In the genomic region with DNA sequence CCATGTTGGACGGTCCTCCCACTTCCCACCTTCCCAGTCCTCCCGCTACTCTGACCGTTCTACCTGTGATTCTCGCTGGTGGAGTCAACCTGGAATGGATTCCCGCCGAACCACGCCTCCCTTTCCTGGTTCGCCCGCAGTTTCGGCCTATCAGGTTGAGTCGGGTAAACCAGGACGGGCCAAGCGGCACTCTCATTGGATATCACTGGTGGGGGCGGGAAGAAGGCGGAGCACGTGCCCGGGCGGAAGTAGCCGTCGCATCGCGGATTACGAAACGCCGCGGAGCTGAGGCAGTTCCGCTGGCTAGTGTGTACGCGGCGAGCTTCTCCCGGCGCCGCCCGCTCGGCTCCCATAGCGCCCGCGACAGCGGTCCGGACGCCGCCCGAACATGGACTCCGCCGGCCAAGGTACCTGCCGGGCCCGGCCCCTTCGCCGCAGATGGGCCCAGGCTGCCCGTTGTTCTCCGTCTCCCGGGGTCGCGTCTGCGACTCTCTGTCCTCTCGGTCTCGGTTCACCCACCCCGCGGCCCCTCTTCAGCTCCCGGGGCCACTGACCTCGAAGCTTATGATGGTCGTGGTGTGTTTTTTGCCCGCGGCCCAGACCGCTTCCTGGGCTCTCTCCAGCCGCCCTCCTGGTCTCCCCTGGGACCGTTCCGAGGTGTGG, we compare ENCODE assay signal across 1 cellular context.
TF ChIP-seq lines count a peak whose summit lies in the region.

A gene (plus strand): TSS at position 293 of the 663 bp plus-strand sequence. CDS start 96 bp downstream, at position 389.

TF ChIP-seq in K562, 482 proteins besides CTCF, POLR2A, EP300 and RAD21 (continued from another document and continues in another):
- TF ChIP-seq MTA1 (IDR thresholded peaks at IDR 0.05; ENCODE audit: borderline replicate concordance) (peak; percentile 98), NCOR1 (IDR thresholded peaks at IDR 0.05) (no peak), ETV6 (IDR thresholded peaks at IDR 0.05; ENCODE audit: borderline replicate concordance in 1 of 2, low read depth in 2 of 2, low read length in 1 of 2) (peak in 1 of 2 experiments; percentile 39; a peak in 1 of 4 replicates), ETV6 (CRISPR knock-in tag; IDR thresholded peaks at IDR 0.05; ENCODE audit: borderline replicate concordance) (no peak), TCF3 (CRISPR knock-in tag; IDR thresholded peaks at IDR 0.05) (no peak), PHB (CRISPR knock-in tag; IDR thresholded peaks at IDR 0.05) (no peak), ZSCAN29 (IDR thresholded peaks at IDR 0.05) (0 out of 2 replicates have a peak, but pooled peaks have one; percentile 32), NR1H2 (CRISPR knock-in tag; IDR thresholded peaks at IDR 0.05) (no peak), ZNF143 (CRISPR knock-in tag; IDR thresholded peaks at IDR 0.05) (no peak), GTF2A2 (tag; IDR thresholded peaks at IDR 0.05) (no peak), TEAD4 (IDR thresholded peaks at IDR 0.05; ENCODE audit: low read length) (peak; percentile 40; the same call in 1 of the 2 replicates), TEAD4 (CRISPR knock-in tag; IDR thresholded peaks at IDR 0.05; ENCODE audit: borderline replicate concordance) (no peak), PML (IDR thresholded peaks at IDR 0.05; ENCODE audit: low read length) (peak; percentile 56), ASH1L (IDR thresholded peaks at IDR 0.05; ENCODE audit: borderline replicate concordance, low read depth, partially characterized antibody) (peak; percentile 91), MED1 (CRISPR knock-in tag; IDR thresholded peaks at IDR 0.05; ENCODE audit: borderline replicate concordance) (no peak), EZH2 (IDR thresholded peaks at IDR 0.05; ENCODE audit: borderline replicate concordance, low read depth, low read length) (no peak), CC2D1A (IDR thresholded peaks at IDR 0.05) (no peak), STAT5A (IDR thresholded peaks at IDR 0.05; ENCODE audit: borderline replicate concordance, low read length) (no peak), TEAD2 (tag; IDR thresholded peaks at IDR 0.05) (no peak), ATF1 (CRISPR knock-in tag; IDR thresholded peaks at IDR 0.05) (peak; percentile 72; the same call in 1 of the 2 replicates), ATF1 (tag; IDR thresholded peaks at IDR 0.05) (peak; percentile 98), DPF2 (IDR thresholded peaks at IDR 0.05) (no peak), ZNF253 (CRISPR knock-in tag; conservative IDR thresholded peaks at IDR 0.05) (no peak), ZNF436 (CRISPR knock-in tag; IDR thresholded peaks at IDR 0.05) (no peak), ZNF431 (CRISPR knock-in tag; IDR thresholded peaks at IDR 0.05) (no peak; the same call in 1 of the 2 replicates), SIN3A (IDR thresholded peaks at IDR 0.05; ENCODE audit: borderline replicate concordance in 2 of 2, control insufficient read depth in 1 of 2, low read depth in 2 of 2, low read length in 2 of 2) (peak; percentile 34 to 94; a peak in 2 of 4 replicates), ZC3H4 (CRISPR knock-in tag; IDR thresholded peaks at IDR 0.05; ENCODE audit: borderline replicate concordance) (no peak), ZNF12 (CRISPR knock-in tag; IDR thresholded peaks at IDR 0.05) (no peak), GATAD2B (IDR thresholded peaks at IDR 0.05; ENCODE audit: borderline replicate concordance) (no peak), CHD1 (IDR thresholded peaks at IDR 0.05; ENCODE audit: low read length) (no peak), CBFB (CRISPR knock-in tag; IDR thresholded peaks at IDR 0.05) (no peak), SP2 (IDR thresholded peaks at IDR 0.05; ENCODE audit: extremely low read depth, low read depth, low read length, poor library complexity, severe bottlenecking) (peak; percentile 64), WHSC1 (IDR thresholded peaks at IDR 0.05; ENCODE audit: low read length) (no peak), RBFOX2 (IDR thresholded peaks at IDR 0.05; ENCODE audit: low read depth, low read length) (peak; percentile 97), U2AF1 (optimal IDR thresholded peaks at IDR 0.05; ENCODE audit: low read depth, low read length) (no peak), SAP30 (IDR thresholded peaks at IDR 0.05; ENCODE audit: borderline replicate concordance, insufficient read depth, low read depth, low read length, poor library complexity, severe bottlenecking) (peak; percentile 80), ZSCAN32 (CRISPR knock-in tag; IDR thresholded peaks at IDR 0.05) (no peak), HDAC8 (tag; IDR thresholded peaks at IDR 0.05) (no peak), FOS (IDR thresholded peaks at IDR 0.05; ENCODE audit: extremely low read depth, insufficient read length) (peak; percentile 93)
- TF ChIP-seq, protein P1, sequence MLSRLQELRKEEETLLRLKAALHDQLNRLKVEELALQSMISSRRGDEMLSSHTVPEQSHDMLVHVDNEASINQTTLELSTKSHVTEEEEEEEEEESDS (CRISPR knock-in tag; IDR thresholded peaks at IDR 0.05) = no peak
- TF ChIP-seq, protein P2, sequence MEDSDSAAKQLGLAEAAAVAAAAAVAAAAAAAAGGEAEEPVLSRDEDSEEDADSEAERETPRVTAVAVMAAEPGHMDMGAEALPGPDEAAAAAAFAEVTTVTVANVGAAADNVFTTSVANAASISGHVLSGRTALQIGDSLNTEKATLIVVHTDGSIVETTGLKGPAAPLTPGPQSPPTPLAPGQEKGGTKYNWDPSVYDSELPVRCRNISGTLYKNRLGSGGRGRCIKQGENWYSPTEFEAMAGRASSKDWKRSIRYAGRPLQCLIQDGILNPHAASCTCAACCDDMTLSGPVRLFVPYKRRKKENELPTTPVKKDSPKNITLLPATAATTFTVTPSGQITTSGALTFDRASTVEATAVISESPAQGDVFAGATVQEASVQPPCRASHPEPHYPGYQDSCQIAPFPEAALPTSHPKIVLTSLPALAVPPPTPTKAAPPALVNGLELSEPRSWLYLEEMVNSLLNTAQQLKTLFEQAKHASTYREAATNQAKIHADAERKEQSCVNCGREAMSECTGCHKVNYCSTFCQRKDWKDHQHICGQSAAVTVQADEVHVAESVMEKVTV (CRISPR knock-in tag; IDR thresholded peaks at IDR 0.05) = no peak
- TF ChIP-seq, protein P3, sequence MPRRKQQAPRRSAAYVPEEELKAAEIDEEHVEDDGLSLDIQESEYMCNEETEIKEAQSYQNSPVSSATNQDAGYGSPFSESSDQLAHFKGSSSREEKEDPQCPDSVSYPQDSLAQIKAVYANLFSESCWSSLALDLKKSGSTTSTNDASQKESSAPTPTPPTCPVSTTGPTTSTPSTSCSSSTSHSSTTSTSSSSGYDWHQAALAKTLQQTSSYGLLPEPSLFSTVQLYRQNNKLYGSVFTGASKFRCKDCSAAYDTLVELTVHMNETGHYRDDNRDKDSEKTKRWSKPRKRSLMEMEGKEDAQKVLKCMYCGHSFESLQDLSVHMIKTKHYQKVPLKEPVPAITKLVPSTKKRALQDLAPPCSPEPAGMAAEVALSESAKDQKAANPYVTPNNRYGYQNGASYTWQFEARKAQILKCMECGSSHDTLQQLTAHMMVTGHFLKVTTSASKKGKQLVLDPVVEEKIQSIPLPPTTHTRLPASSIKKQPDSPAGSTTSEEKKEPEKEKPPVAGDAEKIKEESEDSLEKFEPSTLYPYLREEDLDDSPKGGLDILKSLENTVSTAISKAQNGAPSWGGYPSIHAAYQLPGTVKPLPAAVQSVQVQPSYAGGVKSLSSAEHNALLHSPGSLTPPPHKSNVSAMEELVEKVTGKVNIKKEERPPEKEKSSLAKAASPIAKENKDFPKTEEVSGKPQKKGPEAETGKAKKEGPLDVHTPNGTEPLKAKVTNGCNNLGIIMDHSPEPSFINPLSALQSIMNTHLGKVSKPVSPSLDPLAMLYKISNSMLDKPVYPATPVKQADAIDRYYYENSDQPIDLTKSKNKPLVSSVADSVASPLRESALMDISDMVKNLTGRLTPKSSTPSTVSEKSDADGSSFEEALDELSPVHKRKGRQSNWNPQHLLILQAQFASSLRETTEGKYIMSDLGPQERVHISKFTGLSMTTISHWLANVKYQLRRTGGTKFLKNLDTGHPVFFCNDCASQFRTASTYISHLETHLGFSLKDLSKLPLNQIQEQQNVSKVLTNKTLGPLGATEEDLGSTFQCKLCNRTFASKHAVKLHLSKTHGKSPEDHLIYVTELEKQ (CRISPR knock-in tag; IDR thresholded peaks at IDR 0.05) = no peak
- TF ChIP-seq, protein P4, sequence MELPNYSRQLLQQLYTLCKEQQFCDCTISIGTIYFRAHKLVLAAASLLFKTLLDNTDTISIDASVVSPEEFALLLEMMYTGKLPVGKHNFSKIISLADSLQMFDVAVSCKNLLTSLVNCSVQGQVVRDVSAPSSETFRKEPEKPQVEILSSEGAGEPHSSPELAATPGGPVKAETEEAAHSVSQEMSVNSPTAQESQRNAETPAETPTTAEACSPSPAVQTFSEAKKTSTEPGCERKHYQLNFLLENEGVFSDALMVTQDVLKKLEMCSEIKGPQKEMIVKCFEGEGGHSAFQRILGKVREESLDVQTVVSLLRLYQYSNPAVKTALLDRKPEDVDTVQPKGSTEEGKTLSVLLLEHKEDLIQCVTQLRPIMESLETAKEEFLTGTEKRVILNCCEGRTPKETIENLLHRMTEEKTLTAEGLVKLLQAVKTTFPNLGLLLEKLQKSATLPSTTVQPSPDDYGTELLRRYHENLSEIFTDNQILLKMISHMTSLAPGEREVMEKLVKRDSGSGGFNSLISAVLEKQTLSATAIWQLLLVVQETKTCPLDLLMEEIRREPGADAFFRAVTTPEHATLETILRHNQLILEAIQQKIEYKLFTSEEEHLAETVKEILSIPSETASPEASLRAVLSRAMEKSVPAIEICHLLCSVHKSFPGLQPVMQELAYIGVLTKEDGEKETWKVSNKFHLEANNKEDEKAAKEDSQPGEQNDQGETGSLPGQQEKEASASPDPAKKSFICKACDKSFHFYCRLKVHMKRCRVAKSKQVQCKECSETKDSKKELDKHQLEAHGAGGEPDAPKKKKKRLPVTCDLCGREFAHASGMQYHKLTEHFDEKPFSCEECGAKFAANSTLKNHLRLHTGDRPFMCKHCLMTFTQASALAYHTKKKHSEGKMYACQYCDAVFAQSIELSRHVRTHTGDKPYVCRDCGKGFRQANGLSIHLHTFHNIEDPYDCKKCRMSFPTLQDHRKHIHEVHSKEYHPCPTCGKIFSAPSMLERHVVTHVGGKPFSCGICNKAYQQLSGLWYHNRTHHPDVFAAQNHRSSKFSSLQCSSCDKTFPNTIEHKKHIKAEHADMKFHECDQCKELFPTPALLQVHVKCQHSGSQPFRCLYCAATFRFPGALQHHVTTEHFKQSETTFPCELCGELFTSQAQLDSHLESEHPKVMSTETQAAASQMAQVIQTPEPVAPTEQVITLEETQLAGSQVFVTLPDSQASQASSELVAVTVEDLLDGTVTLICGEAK (IDR thresholded peaks at IDR 0.05) = peak; percentile 98
- TF ChIP-seq, protein P4 (CRISPR knock-in tag; IDR thresholded peaks at IDR 0.05) = no peak
- TF ChIP-seq, protein P5, sequence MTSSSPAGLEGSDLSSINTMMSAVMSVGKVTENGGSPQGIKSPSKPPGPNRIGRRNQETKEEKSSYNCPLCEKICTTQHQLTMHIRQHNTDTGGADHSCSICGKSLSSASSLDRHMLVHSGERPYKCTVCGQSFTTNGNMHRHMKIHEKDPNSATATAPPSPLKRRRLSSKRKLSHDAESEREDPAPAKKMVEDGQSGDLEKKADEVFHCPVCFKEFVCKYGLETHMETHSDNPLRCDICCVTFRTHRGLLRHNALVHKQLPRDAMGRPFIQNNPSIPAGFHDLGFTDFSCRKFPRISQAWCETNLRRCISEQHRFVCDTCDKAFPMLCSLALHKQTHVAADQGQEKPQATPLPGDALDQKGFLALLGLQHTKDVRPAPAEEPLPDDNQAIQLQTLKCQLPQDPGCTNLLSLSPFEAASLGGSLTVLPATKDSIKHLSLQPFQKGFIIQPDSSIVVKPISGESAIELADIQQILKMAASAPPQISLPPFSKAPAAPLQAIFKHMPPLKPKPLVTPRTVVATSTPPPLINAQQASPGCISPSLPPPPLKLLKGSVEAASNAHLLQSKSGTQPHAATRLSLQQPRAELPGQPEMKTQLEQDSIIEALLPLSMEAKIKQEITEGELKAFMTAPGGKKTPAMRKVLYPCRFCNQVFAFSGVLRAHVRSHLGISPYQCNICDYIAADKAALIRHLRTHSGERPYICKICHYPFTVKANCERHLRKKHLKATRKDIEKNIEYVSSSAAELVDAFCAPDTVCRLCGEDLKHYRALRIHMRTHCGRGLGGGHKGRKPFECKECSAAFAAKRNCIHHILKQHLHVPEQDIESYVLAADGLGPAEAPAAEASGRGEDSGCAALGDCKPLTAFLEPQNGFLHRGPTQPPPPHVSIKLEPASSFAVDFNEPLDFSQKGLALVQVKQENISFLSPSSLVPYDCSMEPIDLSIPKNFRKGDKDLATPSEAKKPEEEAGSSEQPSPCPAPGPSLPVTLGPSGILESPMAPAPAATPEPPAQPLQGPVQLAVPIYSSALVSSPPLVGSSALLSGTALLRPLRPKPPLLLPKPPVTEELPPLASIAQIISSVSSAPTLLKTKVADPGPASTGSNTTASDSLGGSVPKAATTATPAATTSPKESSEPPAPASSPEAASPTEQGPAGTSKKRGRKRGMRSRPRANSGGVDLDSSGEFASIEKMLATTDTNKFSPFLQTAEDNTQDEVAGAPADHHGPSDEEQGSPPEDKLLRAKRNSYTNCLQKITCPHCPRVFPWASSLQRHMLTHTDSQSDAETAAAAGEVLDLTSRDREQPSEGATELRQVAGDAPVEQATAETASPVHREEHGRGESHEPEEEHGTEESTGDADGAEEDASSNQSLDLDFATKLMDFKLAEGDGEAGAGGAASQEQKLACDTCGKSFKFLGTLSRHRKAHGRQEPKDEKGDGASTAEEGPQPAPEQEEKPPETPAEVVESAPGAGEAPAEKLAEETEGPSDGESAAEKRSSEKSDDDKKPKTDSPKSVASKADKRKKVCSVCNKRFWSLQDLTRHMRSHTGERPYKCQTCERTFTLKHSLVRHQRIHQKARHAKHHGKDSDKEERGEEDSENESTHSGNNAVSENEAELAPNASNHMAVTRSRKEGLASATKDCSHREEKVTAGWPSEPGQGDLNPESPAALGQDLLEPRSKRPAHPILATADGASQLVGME (CRISPR knock-in tag; IDR thresholded peaks at IDR 0.05) = no peak
